ENCODE assay signal across 21 cellular contexts in genomic region chr7:70771447-70771846, GRCh38.
"Had no signal": no experiment of that assay in that cellular context is flagged by ENCODE, and none has a peak within 500 bp of the region (broad histone marks: within the 10 kb centered on the region; RNA-seq: fewer than 3 reads in every experiment).

No MANE protein-coding gene starts in this region.

- DNase-seq: activated CD4-positive, alpha-beta memory T cell treated with anti-CD3 and anti-CD28 coated beads for 36 hours; activated CD4-positive, alpha-beta T cell treated with anti-CD3 and anti-CD28 coated beads, Interleukin-2, amount 10 ng/mL, durations not matched to agents 7 days and 5 days; activated CD4-positive, CD25-positive, alpha-beta regulatory T cell; activated CD8-positive, alpha-beta memory T cell treated with anti-CD3 and anti-CD28 coated beads for 24 hours; activated naive CD4-positive, alpha-beta T cell treated with anti-CD3 and anti-CD28 coated beads, Interleukin-2, amount 50 U/mL, for 16 hours; activated naive CD8-positive, alpha-beta T cell treated with anti-CD3 and anti-CD28 coated beads, Interleukin-2, amount 10 ng/mL, durations not matched to agents 7 days and 5 days; activated T-cell treated with anti-CD3 and anti-CD28 coated beads, Interleukin-2, amount 50 U/mL, for 4 hours; adrenal gland; body of pancreas; Kasumi-1; KBM-7; NCI-H1105 treated with DMSO at 0.1 percent for 48 hours; NCI-H1436 treated with DMSO at 0.1 percent for 48 hours; NCI-H2081; NCI-H446; NCI-H524; SHP77; T-helper 9 cell had no signal

- H3K27ac ChIP-seq: adrenal gland, body of pancreas, SJSA1 had no signal

- H3K27ac Mint-ChIP-seq: activated CD4-positive, alpha-beta memory T cell treated with anti-CD3 and anti-CD28 coated beads for 36 hours; activated CD4-positive, alpha-beta T cell treated with anti-CD3 and anti-CD28 coated beads, Interleukin-2, amount 10 ng/mL, durations not matched to agents 7 days and 5 days; activated naive CD8-positive, alpha-beta T cell treated with anti-CD3 and anti-CD28 coated beads, Interleukin-2, amount 10 ng/mL, durations not matched to agents 7 days and 5 days; T-helper 1 cell treated with Interleukin-12 subunit alpha and Interleukin-12 subunit beta and Interleukin-4 antibody, amounts not matched to agents 30 μg/mL and 1 μg/mL, for 36 hours had no signal

- H3K27me3 ChIP-seq: adrenal gland, body of pancreas, SJSA1 had no signal

- H3K27me3 Mint-ChIP-seq: activated CD4-positive, alpha-beta memory T cell treated with anti-CD3 and anti-CD28 coated beads for 36 hours; activated CD4-positive, alpha-beta T cell treated with anti-CD3 and anti-CD28 coated beads, Interleukin-2, amount 10 ng/mL, durations not matched to agents 7 days and 5 days; activated naive CD8-positive, alpha-beta T cell treated with anti-CD3 and anti-CD28 coated beads, Interleukin-2, amount 10 ng/mL, durations not matched to agents 7 days and 5 days; central memory CD8-positive, alpha-beta T cell had no signal

- H3K4me3 ChIP-seq: adrenal gland, body of pancreas, SJSA1 had no signal

- H3K4me1 ChIP-seq: body of pancreas, SJSA1 had no signal

- H3K36me3 ChIP-seq: SJSA1 had no signal

- H3K4me3 Mint-ChIP-seq: activated CD4-positive, alpha-beta memory T cell treated with anti-CD3 and anti-CD28 coated beads for 36 hours; activated CD4-positive, alpha-beta T cell treated with anti-CD3 and anti-CD28 coated beads, Interleukin-2, amount 10 ng/mL, durations not matched to agents 7 days and 5 days; activated naive CD8-positive, alpha-beta T cell treated with anti-CD3 and anti-CD28 coated beads, Interleukin-2, amount 10 ng/mL, durations not matched to agents 7 days and 5 days; activated T-cell treated with anti-CD3 and anti-CD28 coated beads, Interleukin-2, amount 50 U/mL, for 4 hours; central memory CD8-positive, alpha-beta T cell; T-helper 1 cell treated with Interleukin-12 subunit alpha and Interleukin-12 subunit beta and Interleukin-4 antibody, amounts not matched to agents 30 μg/mL and 1 μg/mL, for 36 hours had no signal

- H3K36me3 Mint-ChIP-seq: activated naive CD8-positive, alpha-beta T cell treated with anti-CD3 and anti-CD28 coated beads, Interleukin-2, amount 10 ng/mL, durations not matched to agents 7 days and 5 days had no signal

- H3K9me3 Mint-ChIP-seq: activated CD4-positive, alpha-beta memory T cell treated with anti-CD3 and anti-CD28 coated beads for 36 hours; activated CD4-positive, alpha-beta T cell treated with anti-CD3 and anti-CD28 coated beads, Interleukin-2, amount 10 ng/mL, durations not matched to agents 7 days and 5 days; activated naive CD8-positive, alpha-beta T cell treated with anti-CD3 and anti-CD28 coated beads, Interleukin-2, amount 10 ng/mL, durations not matched to agents 7 days and 5 days; activated T-cell treated with anti-CD3 and anti-CD28 coated beads, Interleukin-2, amount 50 U/mL, for 4 hours; central memory CD8-positive, alpha-beta T cell; T-helper 1 cell treated with Interleukin-12 subunit alpha and Interleukin-12 subunit beta and Interleukin-4 antibody, amounts not matched to agents 30 μg/mL and 1 μg/mL, for 36 hours had no signal

- H3K9me3 ChIP-seq: adrenal gland, body of pancreas had no signal

- ATAC-seq: activated T-cell treated with anti-CD3 and anti-CD28 coated beads, Interleukin-2, amount 50 U/mL, for 4 hours; body of pancreas had no signal
